ENCODE assay signal across 33 cellular contexts in the genomic region with DNA sequence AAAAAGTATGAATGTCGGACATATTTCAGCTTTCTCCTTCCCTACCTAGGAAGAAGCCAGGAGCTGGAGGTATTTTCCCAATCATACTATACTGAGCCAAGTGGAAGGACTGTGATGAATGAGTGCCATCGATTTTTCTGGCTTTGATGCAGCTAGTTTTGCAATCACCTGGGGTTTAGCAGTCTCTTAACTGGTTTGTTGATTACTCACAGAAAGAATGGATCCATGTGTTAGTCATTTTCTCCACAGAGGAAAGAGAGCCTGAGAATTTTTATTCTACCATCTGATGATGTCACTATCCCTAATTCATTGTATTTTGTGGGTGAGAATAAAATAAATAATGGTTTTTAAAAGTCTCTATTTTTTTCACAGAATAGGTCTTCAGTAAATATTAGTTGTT.
DNase-seq lines count a peak whose midpoint lies in the region; ATAC-seq, FAIRE-seq and TF ChIP-seq lines count a peak whose summit lies in the region.
"Had no signal": no experiment of that assay in that cellular context is flagged by ENCODE, and none has a peak within 500 bp of the region (broad histone marks: within the 10 kb centered on the region; RNA-seq: fewer than 3 reads in every experiment).

No MANE protein-coding gene starts in this region.

- no peaks in the 10 kb centered on the region for H3K36me3 ChIP-seq in thyroid gland
- H3K36me3 ChIP-seq: esophagus squamous epithelium, transverse colon had no signal

- TF ChIP-seq CTCF in choroid plexus epithelial cell (conservative IDR thresholded peaks at IDR 0.05; ENCODE audit: low read depth, low read length): no peak
- TF ChIP-seq CTCF in progenitor cell of endocrine pancreas (IDR thresholded peaks at IDR 0.05; ENCODE audit: unreplicated experiment): no peak
- no peak for TF ChIP-seq CTCF in thyroid gland (IDR thresholded peaks at IDR 0.05)

- H3K27me3 Mint-ChIP-seq in progenitor cell of endocrine pancreas (no peaks in the 10 kb centered on the region), T-helper 17 cell (no peaks in the 10 kb centered on the region)
- H3K27me3 Mint-ChIP-seq: activated CD4-positive, alpha-beta memory T cell treated with anti-CD3 and anti-CD28 coated beads, Interleukin-2, amount 10 ng/mL, durations not matched to agents 7 days and 5 days; activated naive CD4-positive, alpha-beta T cell treated with anti-CD3 and anti-CD28 coated beads, Interleukin-2, amount 50 U/mL, for 24 hours; activated T-helper 17 cell treated with anti-CD3 and anti-CD28 coated beads, Interleukin-2, amount 50 U/mL, for 72 hours; naive thymus-derived CD4-positive, alpha-beta T cell; stimulated activated naive CD8-positive, alpha-beta T cell treated with anti-CD3 and anti-CD28 coated beads, Interleukin-15, amount 100 ng/mL, for 72 hours had no signal

- peaks cover 34% of the 10 kb centered on the region for H3K9me3 Mint-ChIP-seq in progenitor cell of endocrine pancreas (ENCODE audit: low read depth)

- ATAC-seq in HG02981 (IDR thresholded peaks at IDR 0.05; ENCODE audit: unreplicated experiment) (no peak), T-helper 17 cell (no peak)
- ATAC-seq: activated T-helper 17 cell treated with anti-CD3 and anti-CD28 coated beads, Interleukin-2, amount 50 U/mL, for 72 hours; GM12878; naive thymus-derived CD4-positive, alpha-beta T cell; stimulated activated naive CD8-positive, alpha-beta T cell treated with anti-CD3 and anti-CD28 coated beads, Interleukin-15, amount 100 ng/mL, for 72 hours had no signal

- H3K4me1 Mint-ChIP-seq in progenitor cell of endocrine pancreas (ENCODE audit: low read depth) (no peaks in the 10 kb centered on the region), T-helper 17 cell (no peaks in the 10 kb centered on the region)
- H3K4me1 Mint-ChIP-seq: activated CD4-positive, alpha-beta memory T cell treated with anti-CD3 and anti-CD28 coated beads, Interleukin-2, amount 10 ng/mL, durations not matched to agents 7 days and 5 days; activated naive CD4-positive, alpha-beta T cell treated with anti-CD3 and anti-CD28 coated beads, Interleukin-2, amount 50 U/mL, for 24 hours; activated T-helper 17 cell treated with anti-CD3 and anti-CD28 coated beads, Interleukin-2, amount 50 U/mL, for 72 hours; naive thymus-derived CD4-positive, alpha-beta T cell; stimulated activated naive CD8-positive, alpha-beta T cell treated with anti-CD3 and anti-CD28 coated beads, Interleukin-15, amount 100 ng/mL, for 72 hours had no signal

- FAIRE-seq in HTR-8/SVneo (lab: Jason Lieb, UNC): no peak
- FAIRE-seq: GM12878, kidney, small intestine had no signal

- DNase-seq in AG20443 (ENCODE audit: low spot score) (peak; percentile 15), HTR-8/SVneo (ENCODE audit: insufficient read length, low spot score) (peak; percentile 3), choroid plexus epithelial cell (ENCODE audit: low read depth) (peak; percentile 26), non-pigmented ciliary epithelial cell (ENCODE audit: low read depth) (peak; percentile 32), progenitor cell of endocrine pancreas (ENCODE audit: low spot score, unreplicated experiment) (no peak), thyroid gland (no peak), T-helper 17 cell (no peak)
- DNase-seq: activated CD4-positive, alpha-beta memory T cell treated with anti-CD3 and anti-CD28 coated beads, Interleukin-2, amount 10 ng/mL, durations not matched to agents 7 days and 5 days; activated CD4-positive, CD25-positive, alpha-beta regulatory T cell treated with anti-CD3 and anti-CD28 coated beads, Interleukin-2, amount 50 U/mL, for 72 hours; activated CD8-positive, alpha-beta memory T cell treated with anti-CD3 and anti-CD28 coated beads, Interleukin-2, amount 50 U/mL, for 48 hours; Caco-2; cortex of kidney; DMS79; esophagus squamous epithelium; HFFc6; kidney; midbrain; MM.1S; naive thymus-derived CD4-positive, alpha-beta T cell; NCI-H1417; NCI-H2081; NCI-H774; occipital lobe; RPMI8226; small intestine; stimulated activated naive CD8-positive, alpha-beta T cell treated with anti-CD3 and anti-CD28 coated beads, Interleukin-15, amount 100 ng/mL, for 72 hours; transverse colon had no signal

- H3K4me1 ChIP-seq in thyroid gland: no peaks in the 10 kb centered on the region
- H3K4me1 ChIP-seq: Caco-2, esophagus squamous epithelium, transverse colon had no signal

- H3K4me3 ChIP-seq in choroid plexus epithelial cell (ENCODE audit: low read depth, low read length) (no peak overlapping the region), thyroid gland (replicated peaks in 1 of 3) (no peak overlapping the region)
- H3K4me3 ChIP-seq: esophagus squamous epithelium, GM12878, SK-N-MC, transverse colon had no signal

- no peak overlapping the region for H3K27ac ChIP-seq in thyroid gland
- H3K27ac ChIP-seq: C4-2B, esophagus squamous epithelium, SK-N-MC, transverse colon had no signal

- H3K36me3 Mint-ChIP-seq in progenitor cell of endocrine pancreas (ENCODE audit: insufficient read depth): peaks cover 1% of the 10 kb centered on the region
- H3K36me3 Mint-ChIP-seq in T-helper 17 cell (ENCODE audit: low read depth): no peaks in the 10 kb centered on the region

- H3K9me3 ChIP-seq in thyroid gland (no peaks in the 10 kb centered on the region), T-helper 17 cell (ENCODE audit: control insufficient read depth, low read length, poor library complexity, severe bottlenecking) (no peaks in the 10 kb centered on the region)
- H3K9me3 ChIP-seq: Caco-2 had no signal

- intact Hi-C loops in thyroid gland (cut with DNase I): no loop called here

- WGBS in thyroid gland, 2 donors: 75 to 87% methylated on average over 2 of the region's 2 CpGs

- TF ChIP-seq POLR2A in thyroid gland (IDR thresholded peaks at IDR 0.05): no peak

- no peaks in the 10 kb centered on the region for H3K27me3 ChIP-seq in thyroid gland
- H3K27me3 ChIP-seq: esophagus squamous epithelium, transverse colon had no signal

- H3K4me3 Mint-ChIP-seq in progenitor cell of endocrine pancreas (ENCODE audit: low read depth) (no peak overlapping the region), T-helper 17 cell (no peak overlapping the region)
- H3K4me3 Mint-ChIP-seq: activated CD4-positive, alpha-beta memory T cell treated with anti-CD3 and anti-CD28 coated beads, Interleukin-2, amount 10 ng/mL, durations not matched to agents 7 days and 5 days; activated naive CD4-positive, alpha-beta T cell treated with anti-CD3 and anti-CD28 coated beads, Interleukin-2, amount 50 U/mL, for 24 hours; activated T-helper 17 cell treated with anti-CD3 and anti-CD28 coated beads, Interleukin-2, amount 50 U/mL, for 72 hours; HFFc6; naive thymus-derived CD4-positive, alpha-beta T cell; stimulated activated naive CD8-positive, alpha-beta T cell treated with anti-CD3 and anti-CD28 coated beads, Interleukin-15, amount 100 ng/mL, for 72 hours had no signal

- H3K27ac Mint-ChIP-seq in progenitor cell of endocrine pancreas (no peak overlapping the region), T-helper 17 cell (no peak overlapping the region)
- H3K27ac Mint-ChIP-seq: activated CD4-positive, alpha-beta memory T cell treated with anti-CD3 and anti-CD28 coated beads, Interleukin-2, amount 10 ng/mL, durations not matched to agents 7 days and 5 days; activated naive CD4-positive, alpha-beta T cell treated with anti-CD3 and anti-CD28 coated beads, Interleukin-2, amount 50 U/mL, for 24 hours; activated T-helper 17 cell treated with anti-CD3 and anti-CD28 coated beads, Interleukin-2, amount 50 U/mL, for 72 hours; HFFc6; naive thymus-derived CD4-positive, alpha-beta T cell; stimulated activated naive CD8-positive, alpha-beta T cell treated with anti-CD3 and anti-CD28 coated beads, Interleukin-15, amount 100 ng/mL, for 72 hours had no signal

Comparison
In these comparisons a context has a peak if more than half of its experiments do, and no peak if none do; other contexts are left out.
1. DNase-seq: peak in AG20443 (single experiment), HTR-8/SVneo (single experiment), choroid plexus epithelial cell (single experiment) and non-pigmented ciliary epithelial cell (single experiment); none in progenitor cell of endocrine pancreas (single experiment), thyroid gland (0 of 2) and T-helper 17 cell (0 of 3).